Comparison of ENCODE assay signal across 8 cellular contexts in the genomic region with DNA sequence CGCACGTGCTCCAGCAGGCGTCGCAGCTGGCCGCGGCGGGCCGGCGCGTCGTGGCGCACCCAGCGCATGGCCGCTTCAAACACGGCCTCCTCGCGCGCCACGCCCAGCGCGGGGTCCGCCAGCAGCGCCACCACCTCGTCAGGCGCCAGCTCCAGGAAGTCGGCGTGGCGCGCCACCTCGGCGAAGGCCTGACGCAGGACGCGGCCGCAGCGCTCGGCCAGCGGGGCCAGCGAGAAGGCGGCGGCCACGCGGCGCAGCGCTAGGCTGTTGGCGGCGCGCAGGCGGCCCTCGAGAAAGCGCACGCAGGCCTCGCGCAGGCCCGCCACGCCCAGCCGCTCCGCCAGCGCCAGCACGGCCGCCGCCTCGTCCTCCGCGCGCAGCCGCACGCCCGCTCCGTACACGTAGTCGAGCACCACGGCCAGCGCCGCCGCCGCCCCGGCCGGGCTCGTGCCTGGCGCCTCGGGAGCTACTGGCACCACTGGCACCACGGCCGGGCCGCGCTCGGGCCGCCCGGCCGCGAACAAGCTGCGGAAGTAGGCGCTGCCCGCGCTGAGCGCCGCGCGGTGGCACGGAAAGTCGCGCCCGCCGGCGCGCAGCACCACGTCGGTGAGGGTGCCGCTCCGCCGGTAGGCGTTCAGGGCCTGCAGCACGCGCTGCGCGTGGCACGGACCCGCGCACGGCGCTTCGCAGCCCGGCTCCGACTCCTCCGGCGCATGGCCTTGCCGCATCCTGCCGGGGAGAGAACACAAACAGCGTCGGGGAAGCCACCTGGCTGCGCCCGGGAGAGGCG.
DNase-seq lines count a peak whose midpoint lies in the region; ATAC-seq lines count a peak whose summit lies in the region.

No MANE protein-coding gene starts in this region.

- H3K79me2 ChIP-seq in ACC112 (ENCODE audit: control insufficient read depth, insufficient read depth, low read length, unreplicated experiment), result peaks cover 32% of the 10 kb centered on the region

- H3K9ac ChIP-seq in mucosa of stomach (ENCODE audit: low read length), result no peak overlapping the region

- H3K27me3 ChIP-seq in ACC112 (ENCODE audit: insufficient read depth, low read length), result no peaks in the 10 kb centered on the region
- peaks cover 40% of the 10 kb centered on the region for H3K27me3 ChIP-seq in mucosa of stomach (ENCODE audit: control insufficient read depth, insufficient read depth, low read length)

- H3K4me3 Mint-ChIP-seq in stimulated activated memory B cell treated with anti-CD40 and anti-IgM and Interleukin-4, amounts not matched to agents 10 μg/mL and 1 μg/mL and 100 μg/mL, for 72 hours, result peak overlapping the region; percentile 85

- H3K27ac Mint-ChIP-seq in stimulated activated memory B cell treated with anti-CD40 and anti-IgM and Interleukin-4, amounts not matched to agents 10 μg/mL and 1 μg/mL and 100 μg/mL, for 72 hours, result peak overlapping the region; percentile 69

- H2AFZ ChIP-seq in ACC112 (ENCODE audit: low read length, unreplicated experiment), result peak overlapping the region; percentile 62

- H3K9me3 ChIP-seq in mucosa of stomach (ENCODE audit: control insufficient read depth, low read length), result peaks cover 4% of the 10 kb centered on the region

- H3K36me3 ChIP-seq in ACC112 (ENCODE audit: insufficient read depth, low read length) (peaks cover 6% of the 10 kb centered on the region; the same call in 1 of the 2 replicates), mucosa of stomach (ENCODE audit: control insufficient read depth, insufficient read depth, low read length) (no peaks in the 10 kb centered on the region)

- H3K9me3 Mint-ChIP-seq in stimulated activated memory B cell treated with anti-CD40 and anti-IgM and Interleukin-4, amounts not matched to agents 10 μg/mL and 1 μg/mL and 100 μg/mL, for 72 hours, result no peaks in the 10 kb centered on the region

- peaks cover 12% of the 10 kb centered on the region for H3K36me3 Mint-ChIP-seq in stimulated activated memory B cell treated with anti-CD40 and anti-IgM and Interleukin-4, amounts not matched to agents 10 μg/mL and 1 μg/mL and 100 μg/mL, for 72 hours

- peak overlapping the region; percentile 75 for H3K4me3 ChIP-seq in ACC112 (ENCODE audit: low read depth, low read length)
- H3K4me3 ChIP-seq in mucosa of stomach (ENCODE audit: low read length), result peak overlapping the region; percentile 45

- H3K4me1 Mint-ChIP-seq in stimulated activated memory B cell treated with anti-CD40 and anti-IgM and Interleukin-4, amounts not matched to agents 10 μg/mL and 1 μg/mL and 100 μg/mL, for 72 hours, result peaks cover 20% of the 10 kb centered on the region

- DNase-seq in NCI-H345 (lab: John Stamatoyannopoulos, UW) (peak; percentile 52), epidermal melanocyte (ENCODE audit: insufficient read length, low spot score) (peak; percentile 48)
- DNase-seq in activated CD8-positive, alpha-beta memory T cell treated with anti-CD3 and anti-CD28 coated beads, Interleukin-2, amount 50 U/mL, for 4 hours, result peak; percentile 62

- peaks cover 60% of the 10 kb centered on the region for H3K27me3 Mint-ChIP-seq in stimulated activated memory B cell treated with anti-CD40 and anti-IgM and Interleukin-4, amounts not matched to agents 10 μg/mL and 1 μg/mL and 100 μg/mL, for 72 hours

- ATAC-seq in GM19351 (IDR thresholded peaks at IDR 0.05; ENCODE audit: unreplicated experiment) (peak; percentile 65), GM18498 (IDR thresholded peaks at IDR 0.05; ENCODE audit: unreplicated experiment) (no peak)
- peak; percentile 84 for ATAC-seq in stimulated activated memory B cell treated with anti-CD40 and anti-IgM and Interleukin-4, amounts not matched to agents 10 μg/mL and 1 μg/mL and 100 μg/mL, for 72 hours

- H3K27ac ChIP-seq in ACC112 (ENCODE audit: low read depth, low read length), result peak overlapping the region; percentile 43

- H3K4me1 ChIP-seq in ACC112 (ENCODE audit: control insufficient read depth, insufficient read depth, low read length, unreplicated experiment), result peaks cover 14% of the 10 kb centered on the region
- peaks cover 26% of the 10 kb centered on the region for H3K4me1 ChIP-seq in mucosa of stomach (ENCODE audit: control insufficient read depth, insufficient read depth, low read length)
